1 cellular context compared by ENCODE assay signal in the genomic region with DNA sequence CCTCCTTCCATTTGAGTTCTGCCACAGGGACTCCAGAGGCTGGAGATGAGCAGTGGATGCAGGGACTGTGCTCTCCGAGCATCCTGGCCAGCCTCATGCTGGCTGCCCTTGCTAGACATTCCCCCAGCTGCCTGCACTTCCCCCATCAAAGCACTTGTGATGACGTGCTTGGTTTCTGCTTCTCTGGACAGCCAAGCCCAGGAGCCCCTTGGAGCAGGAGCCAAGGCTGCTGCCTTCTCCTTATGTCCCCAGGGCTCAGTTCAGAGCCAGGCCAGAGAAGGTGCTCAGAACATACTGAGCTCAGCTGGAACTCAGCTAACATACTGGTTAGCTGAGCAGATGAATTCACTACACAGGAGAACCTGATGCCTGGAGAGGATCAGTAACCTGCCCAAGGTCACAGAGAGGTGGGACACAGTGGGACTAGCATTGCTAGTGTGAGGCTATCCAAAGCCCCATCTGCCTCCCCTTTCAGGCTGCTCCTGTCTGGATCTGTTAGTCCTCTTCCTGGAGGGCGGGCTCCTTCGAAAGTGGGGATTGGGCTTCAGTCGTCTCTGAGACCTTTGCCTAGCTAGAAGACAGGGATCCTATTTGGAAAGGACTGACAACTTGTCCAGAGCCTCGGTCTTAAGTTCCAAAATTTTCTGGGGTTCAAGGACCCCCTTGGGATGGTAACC.
TF ChIP-seq lines count a peak whose summit lies in the region.

No MANE protein-coding gene starts in this region.

TF ChIP-seq in H1, 55 proteins besides CTCF, POLR2A, EP300 and RAD21:
- TF ChIP-seq, protein P1, sequence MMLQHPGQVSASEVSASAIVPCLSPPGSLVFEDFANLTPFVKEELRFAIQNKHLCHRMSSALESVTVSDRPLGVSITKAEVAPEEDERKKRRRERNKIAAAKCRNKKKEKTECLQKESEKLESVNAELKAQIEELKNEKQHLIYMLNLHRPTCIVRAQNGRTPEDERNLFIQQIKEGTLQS (IDR thresholded peaks at IDR 0.05; ENCODE audit: insufficient read depth, low read depth, low read length), result no peak
- TF ChIP-seq HDAC6 (IDR thresholded peaks at IDR 0.05; ENCODE audit: low read depth, low read length) (no peak), NANOG (IDR thresholded peaks at IDR 0.05; ENCODE audit: insufficient read depth, low read depth, low read length, poor library complexity, severe bottlenecking) (no peak), POU5F1 (IDR thresholded peaks at IDR 0.05; ENCODE audit: low read depth, low read length) (no peak), CBX5 (IDR thresholded peaks at IDR 0.05; ENCODE audit: low read depth, low read length) (no peak), POLR2AphosphoS5 (IDR thresholded peaks at IDR 0.05; ENCODE audit: low read depth, low read length) (no peak), BCL11A (IDR thresholded peaks at IDR 0.05; ENCODE audit: low read depth in 2 of 2, low read length in 2 of 2) (no peak), SUZ12 (IDR thresholded peaks at IDR 0.05; ENCODE audit: low read length) (no peak), TCF12 (IDR thresholded peaks at IDR 0.05; ENCODE audit: low read depth, low read length) (no peak), RBBP5 (IDR thresholded peaks at IDR 0.05; ENCODE audit: borderline replicate concordance, low read depth, low read length) (no peak), KDM5A (IDR thresholded peaks at IDR 0.05; ENCODE audit: low read length) (no peak)
TF ChIP-seq in H1: peak in this region for 0.
